1 cellular context compared by ENCODE assay signal in genomic region chr11:110305169-110306018, GRCh38.
A peak's percentile ranks its signal among the peaks of the same experiment; 100 is the strongest.
TF ChIP-seq lines count a peak whose summit lies in the region.

No MANE protein-coding gene starts in this region.

TF ChIP-seq in HepG2, 621 proteins besides CTCF, POLR2A, EP300 and RAD21 (continued from another document):
- TF ChIP-seq RERE (CRISPR knock-in tag; IDR thresholded peaks at IDR 0.05; ENCODE audit: low read depth) (0 out of 2 replicates have a peak, but pooled peaks have one; percentile 51), TFAP4 (IDR thresholded peaks at IDR 0.05; ENCODE audit: borderline replicate concordance, low read depth) (no peak), SOX6 (IDR thresholded peaks at IDR 0.05) (no peak), SOX6 (CRISPR knock-in tag; IDR thresholded peaks at IDR 0.05) (peak; percentile 55; the same call in 1 of the 2 replicates), MIXL1 (CRISPR knock-in tag; IDR thresholded peaks at IDR 0.05) (0 out of 2 replicates have a peak, but pooled peaks have one; percentile 51), NFYC (CRISPR knock-in tag; IDR thresholded peaks at IDR 0.05) (no peak), SOX13 (IDR thresholded peaks at IDR 0.05) (no peak), SOX13 (CRISPR knock-in tag; conservative IDR thresholded peaks at IDR 0.05 in 1 of 2, IDR thresholded peaks at IDR 0.05 in 1 of 2) (peak in 1 of 2 experiments; percentile 81; a peak in 2 of 4 replicates), RXRB (CRISPR knock-in tag; IDR thresholded peaks at IDR 0.05; ENCODE audit: borderline replicate concordance) (peak; percentile 9; the same call in 1 of the 2 replicates), FOXA3 (CRISPR knock-in tag; IDR thresholded peaks at IDR 0.05) (peak; percentile 46), ZGPAT (CRISPR knock-in tag; IDR thresholded peaks at IDR 0.05) (0 out of 2 replicates have a peak, but pooled peaks have one; percentile 32), SIX4 (CRISPR knock-in tag; IDR thresholded peaks at IDR 0.05) (peak; percentile 52), NCOA2 (CRISPR knock-in tag; IDR thresholded peaks at IDR 0.05) (peak; percentile 70), SIX1 (CRISPR knock-in tag; IDR thresholded peaks at IDR 0.05; ENCODE audit: borderline replicate concordance) (peak; percentile 85; the same call in 1 of the 2 replicates), SOX5 (CRISPR knock-in tag; IDR thresholded peaks at IDR 0.05; ENCODE audit: borderline replicate concordance) (peak; percentile 59; the same call in 1 of the 2 replicates), HMG20A (CRISPR knock-in tag; IDR thresholded peaks at IDR 0.05; ENCODE audit: borderline replicate concordance) (peak; percentile 67; the same call in 1 of the 2 replicates), FOXA1 (IDR thresholded peaks at IDR 0.05) (no peak), FOXA1 (CRISPR knock-in tag; IDR thresholded peaks at IDR 0.05) (peak; percentile 35; the same call in 1 of the 2 replicates), POLR2AphosphoS5 (IDR thresholded peaks at IDR 0.05; ENCODE audit: low read depth, low read length) (no peak), RBM22 (optimal IDR thresholded peaks at IDR 0.05; ENCODE audit: low read length) (no peak), SAP130 (CRISPR knock-in tag; IDR thresholded peaks at IDR 0.05; ENCODE audit: low read depth) (peak; percentile 30; the same call in 1 of the 2 replicates), BCL6 (CRISPR knock-in tag; IDR thresholded peaks at IDR 0.05) (peak; percentile 66), EED (CRISPR knock-in tag; IDR thresholded peaks at IDR 0.05) (no peak), FOXK1 (CRISPR knock-in tag; IDR thresholded peaks at IDR 0.05; ENCODE audit: borderline replicate concordance, low read depth) (no peak), KLF16 (CRISPR knock-in tag; IDR thresholded peaks at IDR 0.05) (0 out of 4 replicates have a peak, but pooled peaks of 1 of the 2 experiments have one; percentile 31), MNT (IDR thresholded peaks at IDR 0.05) (no peak), GATAD2A (CRISPR knock-in tag; IDR thresholded peaks at IDR 0.05) (peak; percentile 24), HDAC2 (CRISPR knock-in tag; IDR thresholded peaks at IDR 0.05) (no peak), FOXP1 (IDR thresholded peaks at IDR 0.05) (no peak), FOXP1 (CRISPR knock-in tag; IDR thresholded peaks at IDR 0.05) (peak; percentile 19; the same call in 1 of the 2 replicates), ZNF468 (CRISPR knock-in tag; IDR thresholded peaks at IDR 0.05) (no peak)
- TF ChIP-seq, protein P1, sequence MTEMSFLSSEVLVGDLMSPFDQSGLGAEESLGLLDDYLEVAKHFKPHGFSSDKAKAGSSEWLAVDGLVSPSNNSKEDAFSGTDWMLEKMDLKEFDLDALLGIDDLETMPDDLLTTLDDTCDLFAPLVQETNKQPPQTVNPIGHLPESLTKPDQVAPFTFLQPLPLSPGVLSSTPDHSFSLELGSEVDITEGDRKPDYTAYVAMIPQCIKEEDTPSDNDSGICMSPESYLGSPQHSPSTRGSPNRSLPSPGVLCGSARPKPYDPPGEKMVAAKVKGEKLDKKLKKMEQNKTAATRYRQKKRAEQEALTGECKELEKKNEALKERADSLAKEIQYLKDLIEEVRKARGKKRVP (CRISPR knock-in tag; IDR thresholded peaks at IDR 0.05) = peak in 1 of 2 experiments; percentile 65; a peak in 2 of 4 replicates
- TF ChIP-seq, protein P2, sequence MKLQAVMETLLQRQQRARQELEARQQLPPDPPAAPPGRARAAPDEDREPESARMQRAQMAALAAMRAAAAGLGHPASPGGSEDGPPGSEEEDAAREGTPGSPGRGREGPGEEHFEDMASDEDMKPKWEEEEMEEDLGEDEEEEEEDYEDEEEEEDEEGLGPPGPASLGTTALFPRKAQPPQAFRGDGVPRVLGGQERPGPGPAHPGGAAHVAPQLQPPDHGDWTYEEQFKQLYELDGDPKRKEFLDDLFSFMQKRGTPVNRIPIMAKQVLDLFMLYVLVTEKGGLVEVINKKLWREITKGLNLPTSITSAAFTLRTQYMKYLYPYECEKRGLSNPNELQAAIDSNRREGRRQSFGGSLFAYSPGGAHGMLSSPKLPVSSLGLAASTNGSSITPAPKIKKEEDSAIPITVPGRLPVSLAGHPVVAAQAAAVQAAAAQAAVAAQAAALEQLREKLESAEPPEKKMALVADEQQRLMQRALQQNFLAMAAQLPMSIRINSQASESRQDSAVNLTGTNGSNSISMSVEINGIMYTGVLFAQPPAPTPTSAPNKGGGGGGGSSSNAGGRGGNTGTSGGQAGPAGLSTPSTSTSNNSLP (IDR thresholded peaks at IDR 0.05; ENCODE audit: low read depth, low read length) = peak; percentile 40; the same call in 1 of the 2 replicates
- TF ChIP-seq, protein P3, sequence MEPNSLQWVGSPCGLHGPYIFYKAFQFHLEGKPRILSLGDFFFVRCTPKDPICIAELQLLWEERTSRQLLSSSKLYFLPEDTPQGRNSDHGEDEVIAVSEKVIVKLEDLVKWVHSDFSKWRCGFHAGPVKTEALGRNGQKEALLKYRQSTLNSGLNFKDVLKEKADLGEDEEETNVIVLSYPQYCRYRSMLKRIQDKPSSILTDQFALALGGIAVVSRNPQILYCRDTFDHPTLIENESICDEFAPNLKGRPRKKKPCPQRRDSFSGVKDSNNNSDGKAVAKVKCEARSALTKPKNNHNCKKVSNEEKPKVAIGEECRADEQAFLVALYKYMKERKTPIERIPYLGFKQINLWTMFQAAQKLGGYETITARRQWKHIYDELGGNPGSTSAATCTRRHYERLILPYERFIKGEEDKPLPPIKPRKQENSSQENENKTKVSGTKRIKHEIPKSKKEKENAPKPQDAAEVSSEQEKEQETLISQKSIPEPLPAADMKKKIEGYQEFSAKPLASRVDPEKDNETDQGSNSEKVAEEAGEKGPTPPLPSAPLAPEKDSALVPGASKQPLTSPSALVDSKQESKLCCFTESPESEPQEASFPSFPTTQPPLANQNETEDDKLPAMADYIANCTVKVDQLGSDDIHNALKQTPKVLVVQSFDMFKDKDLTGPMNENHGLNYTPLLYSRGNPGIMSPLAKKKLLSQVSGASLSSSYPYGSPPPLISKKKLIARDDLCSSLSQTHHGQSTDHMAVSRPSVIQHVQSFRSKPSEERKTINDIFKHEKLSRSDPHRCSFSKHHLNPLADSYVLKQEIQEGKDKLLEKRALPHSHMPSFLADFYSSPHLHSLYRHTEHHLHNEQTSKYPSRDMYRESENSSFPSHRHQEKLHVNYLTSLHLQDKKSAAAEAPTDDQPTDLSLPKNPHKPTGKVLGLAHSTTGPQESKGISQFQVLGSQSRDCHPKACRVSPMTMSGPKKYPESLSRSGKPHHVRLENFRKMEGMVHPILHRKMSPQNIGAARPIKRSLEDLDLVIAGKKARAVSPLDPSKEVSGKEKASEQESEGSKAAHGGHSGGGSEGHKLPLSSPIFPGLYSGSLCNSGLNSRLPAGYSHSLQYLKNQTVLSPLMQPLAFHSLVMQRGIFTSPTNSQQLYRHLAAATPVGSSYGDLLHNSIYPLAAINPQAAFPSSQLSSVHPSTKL (CRISPR knock-in tag; IDR thresholded peaks at IDR 0.05) = peak; percentile 68
